Comparison of ENCODE assay signal across 13 cellular contexts in the genomic region with DNA sequence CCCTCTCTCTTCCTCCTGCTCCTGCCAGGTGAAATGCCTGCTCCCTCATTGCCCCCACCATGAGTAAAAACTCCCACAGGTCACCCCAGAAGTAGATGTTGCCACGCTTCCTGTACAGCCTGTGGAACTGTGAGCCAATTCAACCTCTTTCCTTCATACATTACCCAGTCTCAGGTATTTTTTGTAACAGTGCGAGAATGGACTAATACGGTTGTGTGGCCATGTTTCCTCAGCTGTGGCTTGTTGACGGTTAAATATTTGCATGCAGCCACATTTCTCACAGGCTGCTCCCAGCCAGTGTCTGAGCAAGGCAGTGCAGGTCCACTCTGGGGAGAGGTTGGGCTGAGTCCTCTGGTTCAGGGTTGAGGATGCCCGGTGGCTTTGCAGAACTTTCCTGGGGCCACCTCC. TPM values are rescaled to one million over a fixed set of nuclear protein-coding genes. Genes with fewer than 3 reads are reported as not detected.
DNase-seq lines count a peak whose midpoint lies in the region; ATAC-seq and TF ChIP-seq lines count a peak whose summit lies in the region.
"Had no signal": no experiment of that assay in that cellular context is flagged by ENCODE, and none has a peak within 500 bp of the region (broad histone marks: within the 10 kb centered on the region; RNA-seq: fewer than 3 reads in every experiment).

No MANE protein-coding gene starts in this region.

- H3K9me3 ChIP-seq in GM23248 (ENCODE audit: low read depth), result no peaks in the 10 kb centered on the region
- H3K9me3 ChIP-seq: upper lobe of left lung had no signal

- TF ChIP-seq CTCF in GM06990 (IDR thresholded peaks at IDR 0.05; ENCODE audit: insufficient read depth, low read length, poor library complexity, severe bottlenecking), result no peak

- H2AFZ ChIP-seq in GM23248, result no peak overlapping the region
- H2AFZ ChIP-seq: parathyroid adenoma had no signal

- DNase-seq in GM06990 (ENCODE audit: extremely low read depth, insufficient read length), result peak; percentile 61
- no peak for DNase-seq in GM23248
- DNase-seq in AG08395 (ENCODE audit: low spot score), result no peak
- DNase-seq in AML-193 (lab: John Stamatoyannopoulos, UW), result no peak
- no peak for DNase-seq in NOMO-1 treated with dmso at 0.1 percent for 144 hours (lab: John Stamatoyannopoulos, UW; ENCODE audit: unreplicated experiment)
- DNase-seq: activated CD8-positive, alpha-beta memory T cell treated with anti-CD3 and anti-CD28 coated beads, Interleukin-2, amount 10 ng/mL, durations not matched to agents 7 days and 5 days; IMR-90; NCI-H2227 treated with DMSO at 0.1 percent for 48 hours; upper lobe of left lung had no signal

- no peak overlapping the region for H3K9ac ChIP-seq in GM23248
- H3K9ac ChIP-seq: parathyroid adenoma had no signal

- H3K36me3 ChIP-seq in GM06990 (ENCODE audit: control insufficient read depth, insufficient read depth, low read length) (no peaks in the 10 kb centered on the region), GM23248 (ENCODE audit: low read depth) (no peaks in the 10 kb centered on the region)
- H3K36me3 ChIP-seq: upper lobe of left lung had no signal

- no peaks in the 10 kb centered on the region for H3F3A ChIP-seq in GM23248 (ENCODE audit: insufficient read depth)

- no peaks in the 10 kb centered on the region for H3K79me2 ChIP-seq in GM23248 (ENCODE audit: insufficient read depth)
- H3K79me2 ChIP-seq: parathyroid adenoma had no signal

- H3K27me3 ChIP-seq in GM06990 (replicated peaks; ENCODE audit: control insufficient read depth, insufficient read depth, low read length), result no peaks in the 10 kb centered on the region; the same call in 1 of the 2 replicates
- H3K27me3 ChIP-seq in GM23248 (replicated peaks; ENCODE audit: insufficient read depth), result 0 out of 2 replicates have a peak, but pooled peaks cover 8% of the 10 kb centered on the region
- H3K27me3 ChIP-seq: upper lobe of left lung had no signal

- no peaks in the 10 kb centered on the region for H4K20me1 ChIP-seq in GM23248 (ENCODE audit: insufficient read depth)

- in situ Hi-C loops in GM23248 (cut with MboI), result no loop called here

- 79 to 89% methylated on average over 5 of the region's 5 CpGs for WGBS in GM23248 (ENCODE audit: low coverage in 1 of 2, low lambda C conversion rate in 2 of 2, missing lambda C conversion rate in 2 of 2), 2 experiments

- peaks cover 3% of the 10 kb centered on the region; the same call in 1 of the 2 replicates for H3K4me1 ChIP-seq in GM23248 (ENCODE audit: insufficient read depth)
- H3K4me1 ChIP-seq: parathyroid adenoma had no signal

- H3K4me2 ChIP-seq in GM23248 (ENCODE audit: unreplicated experiment), result no peak overlapping the region

- peak overlapping the region; percentile 44 for H3K4me3 ChIP-seq in GM06990 (replicated peaks; ENCODE audit: low read depth, low read length)
- H3K4me3 ChIP-seq in GM23248, result no peak overlapping the region
- H3K4me3 ChIP-seq: upper lobe of left lung had no signal

- H3K9me2 ChIP-seq in GM23248 (ENCODE audit: insufficient read depth), result no peaks in the 10 kb centered on the region

- ATAC-seq in GM19324 (IDR thresholded peaks at IDR 0.05; ENCODE audit: low FRiP score, unreplicated experiment) (peak; percentile 86), HG02759 (IDR thresholded peaks at IDR 0.05; ENCODE audit: unreplicated experiment) (peak; percentile 79), HG03469 (IDR thresholded peaks at IDR 0.05; ENCODE audit: unreplicated experiment) (peak; percentile 58)
- ATAC-seq: activated CD8-positive, alpha-beta memory T cell treated with anti-CD3 and anti-CD28 coated beads, Interleukin-2, amount 10 ng/mL, durations not matched to agents 7 days and 5 days had no signal

- H3K27ac ChIP-seq in GM23248, result no peak overlapping the region
- H3K27ac ChIP-seq: parathyroid adenoma, upper lobe of left lung had no signal

RNA-seq across cellular contexts. Expression of gene COPS8, which starts 27.8 kb away (rescaled TPM):
- 145 and 148 TPM in 2 replicates for total RNA-seq in GM23248 (2014; rRNA removed; shearing (Covaris generic))
- 164 and 168 TPM in 2 replicates for polyA plus RNA-seq in GM23248 (2016; fragmentation: Nextera tagmentation; extraction: Ambion mirVana)
